Comparison of ENCODE assay signal across 1 cellular context in the genomic region with DNA sequence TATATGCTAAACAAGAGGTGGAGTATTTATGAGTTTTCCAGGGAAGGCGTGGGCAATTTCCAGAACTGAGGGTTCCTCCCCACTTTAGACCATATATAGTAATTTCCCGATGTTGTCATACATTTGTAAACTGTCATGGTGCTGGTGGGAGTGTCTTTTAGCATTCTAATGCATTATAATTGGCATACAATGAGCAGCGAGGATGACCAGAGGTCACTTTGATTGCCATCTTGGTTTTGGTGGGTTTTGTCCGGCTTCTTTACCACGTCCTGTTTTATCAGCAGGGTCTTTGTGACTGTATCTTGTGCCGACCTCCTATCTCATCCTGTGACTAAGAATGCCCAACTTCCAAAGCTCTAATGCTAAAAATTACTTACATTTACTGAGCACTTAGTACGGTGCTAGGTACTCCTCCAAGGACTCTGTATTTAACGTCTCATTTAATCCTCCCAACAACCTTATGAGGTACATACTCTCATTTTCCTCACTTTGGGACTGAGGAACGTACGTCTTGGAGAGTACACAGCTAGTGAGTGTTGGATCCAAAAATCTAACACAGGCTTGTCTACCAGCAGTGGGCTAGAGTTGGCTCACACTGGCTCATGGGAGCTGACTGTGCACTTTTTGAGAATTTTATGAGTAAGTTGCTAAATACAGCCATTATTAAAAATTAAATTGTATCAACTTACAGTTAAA.
TF ChIP-seq lines count a peak whose summit lies in the region.

No MANE protein-coding gene starts in this region.

TF ChIP-seq in K562, 482 proteins besides CTCF, POLR2A, EP300 and RAD21 (continued from another document and continues in another):
- TF ChIP-seq TOE1 (IDR thresholded peaks at IDR 0.05; ENCODE audit: borderline replicate concordance), result no peak
- no peak for TF ChIP-seq TOE1 (CRISPR knock-in tag; IDR thresholded peaks at IDR 0.05; ENCODE audit: borderline replicate concordance, low read depth)
- TF ChIP-seq ETV1 (tag; conservative IDR thresholded peaks at IDR 0.05; ENCODE audit: low read depth), result 0 out of 2 replicates have a peak, but pooled peaks have one; percentile 4
- no peak for TF ChIP-seq BDP1 (IDR thresholded peaks at IDR 0.05; ENCODE audit: insufficient read depth, insufficient read length)
- TF ChIP-seq ZNF143 (CRISPR knock-in tag; IDR thresholded peaks at IDR 0.05), result no peak
- TF ChIP-seq ZNF780A (CRISPR knock-in tag; IDR thresholded peaks at IDR 0.05), result no peak
- TF ChIP-seq CSDE1 (IDR thresholded peaks at IDR 0.05), result no peak
- TF ChIP-seq LCOR (CRISPR knock-in tag; IDR thresholded peaks at IDR 0.05), result no peak
- no peak for TF ChIP-seq XRCC3 (IDR thresholded peaks at IDR 0.05)
- no peak for TF ChIP-seq ZNF146 (CRISPR knock-in tag; IDR thresholded peaks at IDR 0.05; ENCODE audit: unreplicated experiment)
- no peak for TF ChIP-seq TCF7L2 (IDR thresholded peaks at IDR 0.05; ENCODE audit: low read depth, low read length)
- peak; percentile 77; the same call in 1 of the 2 replicates for TF ChIP-seq RNF2 (IDR thresholded peaks at IDR 0.05)
- peak; percentile 77; the same call in 1 of the 2 replicates for TF ChIP-seq ZNF584 (CRISPR knock-in tag; IDR thresholded peaks at IDR 0.05; ENCODE audit: low read depth)
- no peak for TF ChIP-seq ATF1 (CRISPR knock-in tag; IDR thresholded peaks at IDR 0.05)
- peak; percentile 50 for TF ChIP-seq ATF1 (tag; IDR thresholded peaks at IDR 0.05)
- no peak for TF ChIP-seq ERF (CRISPR knock-in tag; IDR thresholded peaks at IDR 0.05)
- TF ChIP-seq SNIP1 (IDR thresholded peaks at IDR 0.05; ENCODE audit: low read depth), result no peak
- TF ChIP-seq, protein P1, sequence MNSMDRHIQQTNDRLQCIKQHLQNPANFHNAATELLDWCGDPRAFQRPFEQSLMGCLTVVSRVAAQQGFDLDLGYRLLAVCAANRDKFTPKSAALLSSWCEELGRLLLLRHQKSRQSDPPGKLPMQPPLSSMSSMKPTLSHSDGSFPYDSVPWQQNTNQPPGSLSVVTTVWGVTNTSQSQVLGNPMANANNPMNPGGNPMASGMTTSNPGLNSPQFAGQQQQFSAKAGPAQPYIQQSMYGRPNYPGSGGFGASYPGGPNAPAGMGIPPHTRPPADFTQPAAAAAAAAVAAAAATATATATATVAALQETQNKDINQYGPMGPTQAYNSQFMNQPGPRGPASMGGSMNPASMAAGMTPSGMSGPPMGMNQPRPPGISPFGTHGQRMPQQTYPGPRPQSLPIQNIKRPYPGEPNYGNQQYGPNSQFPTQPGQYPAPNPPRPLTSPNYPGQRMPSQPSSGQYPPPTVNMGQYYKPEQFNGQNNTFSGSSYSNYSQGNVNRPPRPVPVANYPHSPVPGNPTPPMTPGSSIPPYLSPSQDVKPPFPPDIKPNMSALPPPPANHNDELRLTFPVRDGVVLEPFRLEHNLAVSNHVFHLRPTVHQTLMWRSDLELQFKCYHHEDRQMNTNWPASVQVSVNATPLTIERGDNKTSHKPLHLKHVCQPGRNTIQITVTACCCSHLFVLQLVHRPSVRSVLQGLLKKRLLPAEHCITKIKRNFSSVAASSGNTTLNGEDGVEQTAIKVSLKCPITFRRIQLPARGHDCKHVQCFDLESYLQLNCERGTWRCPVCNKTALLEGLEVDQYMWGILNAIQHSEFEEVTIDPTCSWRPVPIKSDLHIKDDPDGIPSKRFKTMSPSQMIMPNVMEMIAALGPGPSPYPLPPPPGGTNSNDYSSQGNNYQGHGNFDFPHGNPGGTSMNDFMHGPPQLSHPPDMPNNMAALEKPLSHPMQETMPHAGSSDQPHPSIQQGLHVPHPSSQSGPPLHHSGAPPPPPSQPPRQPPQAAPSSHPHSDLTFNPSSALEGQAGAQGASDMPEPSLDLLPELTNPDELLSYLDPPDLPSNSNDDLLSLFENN (IDR thresholded peaks at IDR 0.05; ENCODE audit: low read depth in 2 of 2, low read length in 2 of 2), result no peak
- TF ChIP-seq ZNF668 (CRISPR knock-in tag; IDR thresholded peaks at IDR 0.05), result no peak
- no peak for TF ChIP-seq PHB (CRISPR knock-in tag; IDR thresholded peaks at IDR 0.05)
- TF ChIP-seq, protein P2, sequence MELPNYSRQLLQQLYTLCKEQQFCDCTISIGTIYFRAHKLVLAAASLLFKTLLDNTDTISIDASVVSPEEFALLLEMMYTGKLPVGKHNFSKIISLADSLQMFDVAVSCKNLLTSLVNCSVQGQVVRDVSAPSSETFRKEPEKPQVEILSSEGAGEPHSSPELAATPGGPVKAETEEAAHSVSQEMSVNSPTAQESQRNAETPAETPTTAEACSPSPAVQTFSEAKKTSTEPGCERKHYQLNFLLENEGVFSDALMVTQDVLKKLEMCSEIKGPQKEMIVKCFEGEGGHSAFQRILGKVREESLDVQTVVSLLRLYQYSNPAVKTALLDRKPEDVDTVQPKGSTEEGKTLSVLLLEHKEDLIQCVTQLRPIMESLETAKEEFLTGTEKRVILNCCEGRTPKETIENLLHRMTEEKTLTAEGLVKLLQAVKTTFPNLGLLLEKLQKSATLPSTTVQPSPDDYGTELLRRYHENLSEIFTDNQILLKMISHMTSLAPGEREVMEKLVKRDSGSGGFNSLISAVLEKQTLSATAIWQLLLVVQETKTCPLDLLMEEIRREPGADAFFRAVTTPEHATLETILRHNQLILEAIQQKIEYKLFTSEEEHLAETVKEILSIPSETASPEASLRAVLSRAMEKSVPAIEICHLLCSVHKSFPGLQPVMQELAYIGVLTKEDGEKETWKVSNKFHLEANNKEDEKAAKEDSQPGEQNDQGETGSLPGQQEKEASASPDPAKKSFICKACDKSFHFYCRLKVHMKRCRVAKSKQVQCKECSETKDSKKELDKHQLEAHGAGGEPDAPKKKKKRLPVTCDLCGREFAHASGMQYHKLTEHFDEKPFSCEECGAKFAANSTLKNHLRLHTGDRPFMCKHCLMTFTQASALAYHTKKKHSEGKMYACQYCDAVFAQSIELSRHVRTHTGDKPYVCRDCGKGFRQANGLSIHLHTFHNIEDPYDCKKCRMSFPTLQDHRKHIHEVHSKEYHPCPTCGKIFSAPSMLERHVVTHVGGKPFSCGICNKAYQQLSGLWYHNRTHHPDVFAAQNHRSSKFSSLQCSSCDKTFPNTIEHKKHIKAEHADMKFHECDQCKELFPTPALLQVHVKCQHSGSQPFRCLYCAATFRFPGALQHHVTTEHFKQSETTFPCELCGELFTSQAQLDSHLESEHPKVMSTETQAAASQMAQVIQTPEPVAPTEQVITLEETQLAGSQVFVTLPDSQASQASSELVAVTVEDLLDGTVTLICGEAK (IDR thresholded peaks at IDR 0.05), result no peak
- TF ChIP-seq, protein P2 (CRISPR knock-in tag; IDR thresholded peaks at IDR 0.05), result no peak
- no peak for TF ChIP-seq HCFC1 (IDR thresholded peaks at IDR 0.05; ENCODE audit: low read depth, low read length)
- TF ChIP-seq KDM1A (IDR thresholded peaks at IDR 0.05), result no peak
- TF ChIP-seq, protein P3, sequence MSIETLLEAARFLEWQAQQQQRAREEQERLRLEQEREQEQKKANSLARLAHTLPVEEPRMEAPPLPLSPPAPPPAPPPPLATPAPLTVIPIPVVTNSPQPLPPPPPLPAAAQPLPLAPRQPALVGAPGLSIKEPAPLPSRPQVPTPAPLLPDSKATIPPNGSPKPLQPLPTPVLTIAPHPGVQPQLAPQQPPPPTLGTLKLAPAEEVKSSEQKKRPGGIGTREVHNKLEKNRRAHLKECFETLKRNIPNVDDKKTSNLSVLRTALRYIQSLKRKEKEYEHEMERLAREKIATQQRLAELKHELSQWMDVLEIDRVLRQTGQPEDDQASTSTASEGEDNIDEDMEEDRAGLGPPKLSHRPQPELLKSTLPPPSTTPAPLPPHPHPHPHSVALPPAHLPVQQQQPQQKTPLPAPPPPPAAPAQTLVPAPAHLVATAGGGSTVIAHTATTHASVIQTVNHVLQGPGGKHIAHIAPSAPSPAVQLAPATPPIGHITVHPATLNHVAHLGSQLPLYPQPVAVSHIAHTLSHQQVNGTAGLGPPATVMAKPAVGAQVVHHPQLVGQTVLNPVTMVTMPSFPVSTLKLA (conservative IDR thresholded peaks at IDR 0.05), result 0 out of 4 replicates have a peak, but pooled peaks of 1 of the 2 experiments have one; percentile 8
- no peak for TF ChIP-seq GTF2A2 (tag; IDR thresholded peaks at IDR 0.05)
- no peak for TF ChIP-seq ZFX (CRISPR knock-in tag; IDR thresholded peaks at IDR 0.05)
- TF ChIP-seq, protein P4, sequence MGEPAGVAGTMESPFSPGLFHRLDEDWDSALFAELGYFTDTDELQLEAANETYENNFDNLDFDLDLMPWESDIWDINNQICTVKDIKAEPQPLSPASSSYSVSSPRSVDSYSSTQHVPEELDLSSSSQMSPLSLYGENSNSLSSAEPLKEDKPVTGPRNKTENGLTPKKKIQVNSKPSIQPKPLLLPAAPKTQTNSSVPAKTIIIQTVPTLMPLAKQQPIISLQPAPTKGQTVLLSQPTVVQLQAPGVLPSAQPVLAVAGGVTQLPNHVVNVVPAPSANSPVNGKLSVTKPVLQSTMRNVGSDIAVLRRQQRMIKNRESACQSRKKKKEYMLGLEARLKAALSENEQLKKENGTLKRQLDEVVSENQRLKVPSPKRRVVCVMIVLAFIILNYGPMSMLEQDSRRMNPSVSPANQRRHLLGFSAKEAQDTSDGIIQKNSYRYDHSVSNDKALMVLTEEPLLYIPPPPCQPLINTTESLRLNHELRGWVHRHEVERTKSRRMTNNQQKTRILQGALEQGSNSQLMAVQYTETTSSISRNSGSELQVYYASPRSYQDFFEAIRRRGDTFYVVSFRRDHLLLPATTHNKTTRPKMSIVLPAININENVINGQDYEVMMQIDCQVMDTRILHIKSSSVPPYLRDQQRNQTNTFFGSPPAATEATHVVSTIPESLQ (CRISPR knock-in tag; IDR thresholded peaks at IDR 0.05), result no peak
- TF ChIP-seq, protein P5, sequence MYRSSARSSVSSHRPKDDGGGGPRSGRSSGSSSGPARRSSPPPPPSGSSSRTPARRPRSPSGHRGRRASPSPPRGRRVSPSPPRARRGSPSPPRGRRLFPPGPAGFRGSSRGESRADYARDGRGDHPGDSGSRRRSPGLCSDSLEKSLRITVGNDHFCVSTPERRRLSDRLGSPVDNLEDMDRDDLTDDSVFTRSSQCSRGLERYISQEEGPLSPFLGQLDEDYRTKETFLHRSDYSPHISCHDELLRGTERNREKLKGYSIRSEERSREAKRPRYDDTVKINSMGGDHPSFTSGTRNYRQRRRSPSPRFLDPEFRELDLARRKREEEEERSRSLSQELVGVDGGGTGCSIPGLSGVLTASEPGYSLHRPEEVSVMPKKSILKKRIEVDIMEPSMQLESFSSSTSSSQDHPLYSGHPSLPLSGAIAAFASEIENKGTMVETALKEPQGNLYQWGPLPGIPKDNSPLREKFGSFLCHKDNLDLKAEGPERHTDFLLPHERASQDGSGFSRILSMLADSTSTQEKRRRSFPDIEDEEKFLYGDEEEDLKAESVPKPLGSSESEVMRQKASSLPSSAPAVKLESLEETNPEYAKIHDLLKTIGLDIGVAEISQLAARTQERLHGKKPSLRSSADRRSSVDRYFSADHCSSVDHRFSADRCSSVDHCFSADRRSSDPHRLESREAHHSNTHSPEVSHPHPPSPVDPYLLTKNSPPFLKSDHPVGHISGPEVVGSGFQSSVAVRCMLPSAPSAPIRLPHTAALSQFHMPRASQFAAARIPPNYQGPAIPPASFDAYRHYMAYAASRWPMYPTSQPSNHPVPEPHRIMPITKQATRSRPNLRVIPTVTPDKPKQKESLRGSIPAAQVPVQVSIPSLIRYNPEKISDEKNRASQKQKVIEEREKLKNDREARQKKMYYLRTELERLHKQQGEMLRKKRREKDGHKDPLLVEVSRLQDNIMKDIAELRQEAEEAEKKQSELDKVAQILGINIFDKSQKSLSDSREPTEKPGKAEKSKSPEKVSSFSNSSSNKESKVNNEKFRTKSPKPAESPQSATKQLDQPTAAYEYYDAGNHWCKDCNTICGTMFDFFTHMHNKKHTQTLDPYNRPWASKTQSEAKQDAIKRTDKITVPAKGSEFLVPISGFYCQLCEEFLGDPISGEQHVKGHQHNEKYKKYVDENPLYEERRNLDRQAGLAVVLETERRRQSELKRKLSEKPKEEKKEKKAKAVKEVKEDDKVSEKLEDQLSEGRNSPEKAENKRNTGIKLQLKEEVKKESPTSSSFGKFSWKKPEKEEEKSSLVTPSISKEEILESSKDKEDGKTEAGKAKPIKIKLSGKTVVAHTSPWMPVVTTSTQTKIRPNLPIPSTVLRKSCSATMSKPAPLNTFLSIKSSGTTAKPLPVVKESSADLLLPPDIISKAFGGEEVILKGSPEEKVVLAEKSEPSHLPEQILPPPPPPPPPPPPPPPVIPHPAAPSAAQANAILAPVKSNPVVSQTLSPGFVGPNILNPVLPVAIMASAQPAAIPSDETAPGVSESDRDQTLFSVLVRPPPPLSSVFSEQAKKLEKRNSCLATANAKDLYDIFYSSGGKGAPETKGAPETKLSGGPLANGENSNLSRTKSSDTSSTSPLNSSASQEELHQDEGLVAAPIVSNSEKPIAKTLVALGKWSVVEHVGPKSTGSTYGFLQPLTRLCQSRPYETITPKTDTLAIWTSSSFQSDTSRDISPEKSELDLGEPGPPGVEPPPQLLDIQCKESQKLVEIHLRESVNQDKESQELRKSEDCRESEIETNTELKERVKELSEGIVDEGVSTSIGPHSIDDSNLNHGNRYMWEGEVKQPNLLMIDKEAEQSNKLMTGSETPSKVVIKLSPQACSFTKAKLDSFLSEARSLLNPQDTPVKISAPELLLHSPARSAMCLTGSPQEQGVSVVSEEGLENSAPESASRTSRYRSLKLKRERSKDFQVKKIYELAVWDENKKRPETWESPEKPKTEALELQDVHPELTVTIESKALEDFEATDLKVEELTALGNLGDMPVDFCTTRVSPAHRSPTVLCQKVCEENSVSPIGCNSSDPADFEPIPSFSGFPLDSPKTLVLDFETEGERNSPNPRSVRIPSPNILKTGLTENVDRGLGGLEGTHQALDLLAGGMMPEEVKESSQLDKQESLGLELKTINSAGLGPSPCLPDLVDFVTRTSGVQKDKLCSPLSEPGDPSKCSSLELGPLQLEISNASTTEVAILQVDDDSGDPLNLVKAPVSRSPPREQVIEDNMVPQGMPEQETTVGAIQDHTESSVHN (IDR thresholded peaks at IDR 0.05; ENCODE audit: borderline replicate concordance in 1 of 2, low read depth in 1 of 2), result no peak
- TF ChIP-seq ZNF717 (CRISPR knock-in tag; IDR thresholded peaks at IDR 0.05), result no peak
